In the genomic region with DNA sequence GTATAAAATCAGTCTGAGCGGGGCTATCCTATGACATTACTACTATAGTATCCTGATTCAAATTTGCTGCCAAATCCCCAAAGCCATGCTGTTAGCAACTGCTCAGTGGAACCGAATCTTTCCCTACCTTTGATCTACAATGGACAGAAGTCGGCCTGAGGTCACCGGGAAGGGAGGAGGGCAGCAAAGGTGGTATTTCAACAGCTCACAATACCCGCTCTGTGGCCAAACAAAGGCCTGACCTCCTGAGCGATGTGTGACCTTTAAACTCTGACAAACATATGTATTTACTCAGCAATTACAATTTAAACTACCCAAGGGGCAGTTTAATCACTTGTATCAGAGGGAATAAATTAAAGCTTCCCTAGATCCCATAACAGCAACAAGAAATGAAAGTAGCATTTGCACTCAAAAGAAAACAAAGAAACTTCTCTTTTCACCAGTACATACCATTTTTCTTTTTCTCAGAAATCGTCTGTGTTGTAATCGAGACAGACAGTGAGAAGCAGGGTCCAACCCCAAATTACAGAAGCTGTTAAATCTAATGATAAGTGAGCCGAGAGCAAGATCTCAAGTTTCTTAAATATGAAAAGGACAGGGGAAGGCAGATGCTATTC, we compare ENCODE assay signal across 14 cellular contexts. TPM values are rescaled to one million over a fixed set of nuclear protein-coding genes. Genes with fewer than 3 reads are reported as not detected.
DNase-seq lines count a peak whose midpoint lies in the region; ATAC-seq, FAIRE-seq and TF ChIP-seq lines count a peak whose summit lies in the region.
"Had no signal": no experiment of that assay in that cellular context is flagged by ENCODE, and none has a peak within 500 bp of the region (broad histone marks: within the 10 kb centered on the region; RNA-seq: fewer than 3 reads in every experiment).

No MANE protein-coding gene starts in this region.

- 0% methylated on average over 9 of the region's 9 CpGs for WGBS in HepG2 (ENCODE audit: low lambda C conversion rate)

- H3K9me2 ChIP-seq in PC-9 (ENCODE audit: insufficient read depth) = no peaks in the 10 kb centered on the region

- intact Hi-C loops in PC-9 (cut with micrococcal nuclease; ENCODE audit: unreplicated experiment) = loop anchor here (2.0 to 5.0 kb wide), 2 partner anchors 75 to 173 kb away; no protein-coding TSS in a partner anchor
- intact Hi-C loops in HepG2 (cut with micrococcal nuclease; ENCODE audit: unreplicated experiment) = loop anchor here (1.0 to 2.0 kb wide), 2 partner anchors 76 to 171 kb away; no protein-coding TSS in a partner anchor

- no peak for ATAC-seq in activated CD8-positive, alpha-beta memory T cell treated with anti-CD3 and anti-CD28 coated beads, Interleukin-2, amount 10 ng/mL, durations not matched to agents 7 days and 5 days
- peak; percentile 96 for ATAC-seq in HepG2
- ATAC-seq: gastroesophageal sphincter had no signal

- TF ChIP-seq CTCF in PC-9 (conservative IDR thresholded peaks at IDR 0.05) = no peak
- no peak for TF ChIP-seq CTCF in HepG2 (CRISPR knock-in tag; IDR thresholded peaks at IDR 0.05)
- TF ChIP-seq CTCF in mesothelial cell of epicardium (IDR thresholded peaks at IDR 0.05; ENCODE audit: unreplicated experiment) = no peak

- H3K27ac Mint-ChIP-seq in activated CD8-positive, alpha-beta memory T cell treated with anti-CD3 and anti-CD28 coated beads, Interleukin-2, amount 10 ng/mL, durations not matched to agents 7 days and 5 days = no peak overlapping the region
- H3K27ac Mint-ChIP-seq in mesothelial cell of epicardium = no peak overlapping the region
- H3K27ac Mint-ChIP-seq: IgD-negative memory B cell; stimulated activated memory B cell treated with anti-CD40 and anti-IgM and Interleukin-4, amounts not matched to agents 10 μg/mL and 1 μg/mL and 100 μg/mL, for 72 hours had no signal

- no peaks in the 10 kb centered on the region for H3K79me2 ChIP-seq in PC-9 (ENCODE audit: low read depth)
- no peaks in the 10 kb centered on the region for H3K79me2 ChIP-seq in HepG2 (ENCODE audit: insufficient read depth, low read length)

- TF ChIP-seq EP300 in HepG2 (IDR thresholded peaks at IDR 0.05; ENCODE audit: low read depth in 2 of 2, low read length in 2 of 2) (peak; percentile 78 to 96), HepG2 (CRISPR knock-in tag; IDR thresholded peaks at IDR 0.05; ENCODE audit: borderline replicate concordance) (peak; percentile 92)

- FAIRE-seq in HepG2 (lab: Jason Lieb, UNC) = peak; percentile 99

- H3K36me3 Mint-ChIP-seq in activated CD8-positive, alpha-beta memory T cell treated with anti-CD3 and anti-CD28 coated beads, Interleukin-2, amount 10 ng/mL, durations not matched to agents 7 days and 5 days = no peaks in the 10 kb centered on the region
- no peaks in the 10 kb centered on the region for H3K36me3 Mint-ChIP-seq in mesothelial cell of epicardium
- H3K36me3 Mint-ChIP-seq: IgD-negative memory B cell; stimulated activated memory B cell treated with anti-CD40 and anti-IgM and Interleukin-4, amounts not matched to agents 10 μg/mL and 1 μg/mL and 100 μg/mL, for 72 hours had no signal

- no peaks in the 10 kb centered on the region for H3K27me3 Mint-ChIP-seq in activated CD8-positive, alpha-beta memory T cell treated with anti-CD3 and anti-CD28 coated beads, Interleukin-2, amount 10 ng/mL, durations not matched to agents 7 days and 5 days
- peaks cover 27% of the 10 kb centered on the region for H3K27me3 Mint-ChIP-seq in mesothelial cell of epicardium (ENCODE audit: low read depth)

- H3K9me3 Mint-ChIP-seq in activated CD8-positive, alpha-beta memory T cell treated with anti-CD3 and anti-CD28 coated beads, Interleukin-2, amount 10 ng/mL, durations not matched to agents 7 days and 5 days (ENCODE audit: low read depth) = no peaks in the 10 kb centered on the region
- H3K9me3 Mint-ChIP-seq in mesothelial cell of epicardium = no peaks in the 10 kb centered on the region
- H3K9me3 Mint-ChIP-seq: stimulated activated memory B cell treated with anti-CD40 and anti-IgM and Interleukin-4, amounts not matched to agents 10 μg/mL and 1 μg/mL and 100 μg/mL, for 72 hours had no signal

- peaks cover 8% of the 10 kb centered on the region for H3K4me1 ChIP-seq in PC-9 (replicated peaks; ENCODE audit: insufficient read depth)
- peaks cover 52% of the 10 kb centered on the region for H3K4me1 ChIP-seq in HepG2 (ENCODE audit: insufficient read depth, low read length)

- no peak for TF ChIP-seq POLR2A in HepG2 (IDR thresholded peaks at IDR 0.05; ENCODE audit: insufficient read depth in 1 of 2, low read depth in 2 of 2, low read length in 2 of 2)

- no peak for TF ChIP-seq RAD21 in HepG2 (CRISPR knock-in tag; IDR thresholded peaks at IDR 0.05)

- DNase-seq in activated CD8-positive, alpha-beta memory T cell treated with anti-CD3 and anti-CD28 coated beads, Interleukin-2, amount 50 U/mL, for 48 hours = peak; percentile 33
- DNase-seq in activated CD8-positive, alpha-beta memory T cell treated with anti-CD3 and anti-CD28 coated beads, Interleukin-2, amount 10 ng/mL, durations not matched to agents 7 days and 5 days = no peak
- DNase-seq in PC-9 (no peak), HepG2 (ENCODE audit: low spot score) (peak; percentile 98), caudate nucleus (lab: John Stamatoyannopoulos, UW) (no peak), NCI-H1930 (lab: John Stamatoyannopoulos, UW) (no peak), epidermal melanocyte (ENCODE audit: insufficient read length, low spot score) (no peak), mesothelial cell of epicardium (ENCODE audit: low spot score in 2 of 2, unreplicated experiment in 2 of 2) (no peak)

- H3K36me3 ChIP-seq in PC-9 (ENCODE audit: low read depth) (no peaks in the 10 kb centered on the region), HepG2 (replicated peaks in 1 of 2; ENCODE audit: control insufficient read depth in 1 of 2, insufficient read depth in 2 of 2, low read length in 2 of 2) (no peaks in the 10 kb centered on the region)
- H3K36me3 ChIP-seq: gastroesophageal sphincter had no signal

- CTCF ChIA-PET in activated CD8-positive, alpha-beta memory T cell treated with anti-CD3 and anti-CD28 coated beads, Interleukin-2, amount 10 ng/mL, durations not matched to agents 7 days and 5 days (lab: Charles Lee) = interaction anchor here (0.9 to 3.6 kb wide), 23 partner anchors 9 to 213 kb away, joined by 3 to 58 read pairs (median 5); partner anchors contain the start of genes LYAR, TMEM128 and ZBTB49
- CTCF ChIA-PET in PC-9 (lab: Charles Lee) = interaction anchor here (0.7 kb wide), 2 partner anchors 72 to 1739 kb away, joined by 3 to 5 read pairs; no protein-coding TSS in a partner anchor
- CTCF ChIA-PET in HepG2 (lab: Yijun Ruan, JAX; ENCODE audit: low intra/inter-chr PET ratio, low total read pairs) = interaction anchor here (1.0 to 1.6 kb wide), 3 partner anchors 9 to 171 kb away, joined by 3 to 5 read pairs (median 5); no protein-coding TSS in a partner anchor

- BruUV-seq in PC-9 (replicated peaks; lab: Mats Ljungman, UMichigan) (no TSS peak), HepG2 (replicated peaks; lab: Mats Ljungman, UMichigan) (no TSS peak)

- POLR2A ChIA-PET in PC-9 (lab: Charles Lee; ENCODE audit: unreplicated experiment) = interaction anchor here (0.7 to 0.9 kb wide), 2 partner anchors 11 to 12 kb away, joined by 3 to 4 read pairs; partner anchors contain the start of gene TMEM128
- POLR2A ChIA-PET in HepG2 (lab: Yijun Ruan, JAX) = interaction anchor here (0.9 to 2.5 kb wide), 7 partner anchors 12 to 363 kb away, joined by 3 to 63 read pairs (median 4); partner anchors contain the start of genes LYAR, TMEM128 and ZBTB49

- H4K20me1 ChIP-seq in PC-9 (ENCODE audit: insufficient read depth) (no peaks in the 10 kb centered on the region), HepG2 (ENCODE audit: insufficient read depth, low read length) (no peaks in the 10 kb centered on the region)

- H3F3A ChIP-seq in PC-9 (ENCODE audit: insufficient read depth, low read depth) = peaks cover 5% of the 10 kb centered on the region; the same call in 1 of the 2 replicates

- H3K4me3 Mint-ChIP-seq in activated CD8-positive, alpha-beta memory T cell treated with anti-CD3 and anti-CD28 coated beads, Interleukin-2, amount 10 ng/mL, durations not matched to agents 7 days and 5 days = no peak overlapping the region
- H3K4me3 Mint-ChIP-seq in mesothelial cell of epicardium = no peak overlapping the region
- H3K4me3 Mint-ChIP-seq: IgD-negative memory B cell; stimulated activated memory B cell treated with anti-CD40 and anti-IgM and Interleukin-4, amounts not matched to agents 10 μg/mL and 1 μg/mL and 100 μg/mL, for 72 hours had no signal

- peaks cover 5% of the 10 kb centered on the region for H3K4me1 Mint-ChIP-seq in activated CD8-positive, alpha-beta memory T cell treated with anti-CD3 and anti-CD28 coated beads, Interleukin-2, amount 10 ng/mL, durations not matched to agents 7 days and 5 days
- H3K4me1 Mint-ChIP-seq in mesothelial cell of epicardium = no peaks in the 10 kb centered on the region
- H3K4me1 Mint-ChIP-seq: stimulated activated memory B cell treated with anti-CD40 and anti-IgM and Interleukin-4, amounts not matched to agents 10 μg/mL and 1 μg/mL and 100 μg/mL, for 72 hours had no signal

- H3K27me3 ChIP-seq in PC-9 (ENCODE audit: insufficient read depth, low read depth) = peaks cover 9% of the 10 kb centered on the region; the same call in 1 of the 2 replicates
- H3K27me3 ChIP-seq in HepG2 (ENCODE audit: control insufficient read depth in 1 of 2, insufficient read depth in 2 of 2, low read length in 2 of 2) = no peaks in the 10 kb centered on the region

- H3K9ac ChIP-seq in HepG2 (ENCODE audit: insufficient read depth, low read depth, low read length) = peak overlapping the region; percentile 68

- in situ Hi-C loops in HepG2 (cut with HindIII; ENCODE audit: extremely low pct_ligation_motif_present, low pct_unique_long_range_greater_than_20kb) = loop anchor here (5.0 kb wide), 2 partner anchors 33 to 78 kb away; partner anchors contain the start of genes LYAR and ZBTB49

- H3K4me2 ChIP-seq in PC-9 (peak overlapping the region; percentile 61), HepG2 (ENCODE audit: low read depth, low read length) (peak overlapping the region; percentile 84)
- H3K4me2 ChIP-seq: smooth muscle cell had no signal

- H2AFZ ChIP-seq in PC-9 (0 out of 2 replicates have a peak overlapping the region, but pooled peaks have one; percentile 16), HepG2 (ENCODE audit: low read length) (no peak overlapping the region)

- H3K9me3 ChIP-seq in PC-9 (ENCODE audit: insufficient read depth, low read depth) = no peaks in the 10 kb centered on the region
- H3K9me3 ChIP-seq in HepG2 (ENCODE audit: low read length) = no peaks in the 10 kb centered on the region
- H3K9me3 ChIP-seq: gastroesophageal sphincter had no signal

- H3K4me3 ChIP-seq in PC-9 = peak overlapping the region; percentile 18; the same call in 1 of the 2 replicates
- peak overlapping the region; percentile 38 to 60 (median 56); a peak in 5 of 6 replicates for H3K4me3 ChIP-seq in HepG2 (replicated peaks in 1 of 3; ENCODE audit: insufficient read depth in 1 of 3, low read depth in 2 of 3, low read length in 3 of 3)
- H3K4me3 ChIP-seq: gastroesophageal sphincter, smooth muscle cell had no signal

- no peak overlapping the region for H3K27ac ChIP-seq in PC-9
- peak overlapping the region; percentile 94 for H3K27ac ChIP-seq in HepG2 (ENCODE audit: extremely low read length, insufficient read depth, low read length)
- H3K27ac ChIP-seq in caudate nucleus (ENCODE audit: low read depth, low read length) = no peak overlapping the region
- H3K27ac ChIP-seq: gastroesophageal sphincter had no signal

RNA-seq across cellular contexts. Expression of gene TMEM128, which starts 11.6 kb away (rescaled TPM):
- 10 to 100 TPM; 12.4 to 14.1 TPM for total RNA-seq in activated CD8-positive, alpha-beta memory T cell treated with anti-CD3 and anti-CD28 coated beads, Interleukin-2, amount 10 ng/mL, durations not matched to agents 7 days and 5 days
- 18.1 and 21.4 TPM in 2 replicates for total RNA-seq in PC-9 (2021)
- 17.2 and 19.4 TPM in 2 replicates for total RNA-seq in HepG2 (2016; rRNA removed; fragmentation: Illumina TruSeq; extraction: Trizol)
- 9.8 and 10.1 TPM in 2 replicates for total RNA-seq in HepG2 (2016; cell fraction: cytosol; rRNA removed; fragmentation: Illumina TruSeq; extraction: Trizol; ENCODE audit: low read depth)
- 16.7 and 18.6 TPM in 2 replicates for total RNA-seq in HepG2 (2016; cell fraction: insoluble cytoplasmic fraction; rRNA removed; fragmentation: Illumina TruSeq; extraction: Trizol)
- total RNA-seq in HepG2 (2016; cell fraction: membrane; rRNA removed; fragmentation: Illumina TruSeq; extraction: Trizol) = 15.0 and 15.4 TPM in 2 replicates
- total RNA-seq in HepG2 (2016; cell fraction: nucleus; rRNA removed; fragmentation: Illumina TruSeq; extraction: Trizol) = 13.7 and 15.4 TPM in 2 replicates
- 21.4 and 27.9 TPM in 2 replicates for polyA plus RNA-seq in HepG2 (2011; rRNA removed)
- polyA plus RNA-seq in HepG2 (2011; cell fraction: cytosol; rRNA removed) = 18.0 and 29.0 TPM in 2 replicates
- polyA plus RNA-seq in HepG2 (2011; cell fraction: nucleus; rRNA removed) = 4.7 and 7.0 TPM in 2 replicates
- 17.8 and 20.1 TPM in 2 replicates for polyA plus RNA-seq in HepG2 (2012)
- polyA plus RNA-seq in HepG2 (2016; cell fraction: cytosol; fragmentation: Illumina TruSeq; extraction: Trizol; ENCODE audit: low read depth) = 6.2 and 7.0 TPM in 2 replicates
- polyA plus RNA-seq in HepG2 (2016; cell fraction: insoluble cytoplasmic fraction; fragmentation: Illumina TruSeq; extraction: Trizol; ENCODE audit: low read depth) = 18.8 and 21.9 TPM in 2 replicates
- polyA plus RNA-seq in HepG2 (2016; cell fraction: membrane; fragmentation: Illumina TruSeq; extraction: Trizol; ENCODE audit: low read depth) = 13.4 and 15.1 TPM in 2 replicates
- 26.7 and 32.3 TPM in 2 replicates for polyA plus RNA-seq in HepG2 (2016; cell fraction: nucleus; fragmentation: Illumina TruSeq; extraction: Trizol; ENCODE audit: insufficient read depth, low read depth)
- polyA minus RNA-seq in HepG2 (2011; rRNA and poly(A)+ RNA removed; ENCODE audit: low replicate concordance) = 2.7 and 11.0 TPM in 2 replicates
- 9.2 and 9.3 TPM in 2 replicates for polyA minus RNA-seq in HepG2 (2011; cell fraction: cytosol; rRNA and poly(A)+ RNA removed)
- 7.1 and 8.7 TPM in 2 replicates for polyA minus RNA-seq in HepG2 (2011; cell fraction: nucleus; rRNA and poly(A)+ RNA removed)
- 25.0 to 31.7 TPM (median 25.6 TPM) in 3 replicates for total RNA-seq in mesothelial cell of epicardium

RNA-seq across cellular contexts. Expression of gene LYAR, which starts 30.4 kb away (rescaled TPM):
- total RNA-seq in activated CD8-positive, alpha-beta memory T cell treated with anti-CD3 and anti-CD28 coated beads, Interleukin-2, amount 10 ng/mL, durations not matched to agents 7 days and 5 days = 10 to 100 TPM; 47.0 to 49.9 TPM
- total RNA-seq in PC-9 (2021) (10.2 and 15.7 TPM in 2 replicates), HepG2 (2016; rRNA removed; fragmentation: Illumina TruSeq; extraction: Trizol) (94.2 and 132 TPM in 2 replicates), mesothelial cell of epicardium (12.6 to 13.2 TPM (median 12.8 TPM) in 3 replicates)
- total RNA-seq in HepG2 (2016; cell fraction: cytosol; rRNA removed; fragmentation: Illumina TruSeq; extraction: Trizol; ENCODE audit: low read depth) = 28.5 and 31.5 TPM in 2 replicates
- total RNA-seq in HepG2 (2016; cell fraction: insoluble cytoplasmic fraction; rRNA removed; fragmentation: Illumina TruSeq; extraction: Trizol) = 97.0 and 128 TPM in 2 replicates
- 48.0 and 54.1 TPM in 2 replicates for total RNA-seq in HepG2 (2016; cell fraction: membrane; rRNA removed; fragmentation: Illumina TruSeq; extraction: Trizol)
- 40.3 and 43.2 TPM in 2 replicates for total RNA-seq in HepG2 (2016; cell fraction: nucleus; rRNA removed; fragmentation: Illumina TruSeq; extraction: Trizol)
- 6.0 and 7.8 TPM in 2 replicates for polyA plus RNA-seq in HepG2 (2011; rRNA removed)
- 3.6 and 4.9 TPM in 2 replicates for polyA plus RNA-seq in HepG2 (2011; cell fraction: cytosol; rRNA removed)
- 2.2 and 3.6 TPM in 2 replicates for polyA plus RNA-seq in HepG2 (2011; cell fraction: nucleus; rRNA removed)
- polyA plus RNA-seq in HepG2 (2012) = 26.2 and 31.0 TPM in 2 replicates
- polyA plus RNA-seq in HepG2 (2016; cell fraction: cytosol; fragmentation: Illumina TruSeq; extraction: Trizol; ENCODE audit: low read depth) = 18.8 and 28.8 TPM in 2 replicates
- polyA plus RNA-seq in HepG2 (2016; cell fraction: insoluble cytoplasmic fraction; fragmentation: Illumina TruSeq; extraction: Trizol; ENCODE audit: low read depth) = 142 and 150 TPM in 2 replicates
- polyA plus RNA-seq in HepG2 (2016; cell fraction: membrane; fragmentation: Illumina TruSeq; extraction: Trizol; ENCODE audit: low read depth) = 30.5 and 41.3 TPM in 2 replicates
- polyA plus RNA-seq in HepG2 (2016; cell fraction: nucleus; fragmentation: Illumina TruSeq; extraction: Trizol; ENCODE audit: insufficient read depth, low read depth) = 61.7 and 69.5 TPM in 2 replicates
- polyA minus RNA-seq in HepG2 (2011; rRNA and poly(A)+ RNA removed; ENCODE audit: low replicate concordance) = 0.76 and 3.3 TPM in 2 replicates
- 4.6 and 4.7 TPM in 2 replicates for polyA minus RNA-seq in HepG2 (2011; cell fraction: cytosol; rRNA and poly(A)+ RNA removed)
- 8.6 and 11.2 TPM in 2 replicates for polyA minus RNA-seq in HepG2 (2011; cell fraction: nucleus; rRNA and poly(A)+ RNA removed)

RNA-seq across cellular contexts. Expression of gene ZBTB49, which starts 30.5 kb away (rescaled TPM):
- total RNA-seq in activated CD8-positive, alpha-beta memory T cell treated with anti-CD3 and anti-CD28 coated beads, Interleukin-2, amount 10 ng/mL, durations not matched to agents 7 days and 5 days = 1 to 10 TPM; 4.8 to 8.1 TPM
- 4.6 and 5.3 TPM in 2 replicates for total RNA-seq in PC-9 (2021)
- total RNA-seq in HepG2 (2016; rRNA removed; fragmentation: Illumina TruSeq; extraction: Trizol) = 3.3 and 4.6 TPM in 2 replicates
- total RNA-seq in HepG2 (2016; cell fraction: cytosol; rRNA removed; fragmentation: Illumina TruSeq; extraction: Trizol; ENCODE audit: low read depth) = 1.4 and 1.6 TPM in 2 replicates
- total RNA-seq in HepG2 (2016; cell fraction: insoluble cytoplasmic fraction; rRNA removed; fragmentation: Illumina TruSeq; extraction: Trizol) = 2.5 and 3.5 TPM in 2 replicates
- total RNA-seq in HepG2 (2016; cell fraction: membrane; rRNA removed; fragmentation: Illumina TruSeq; extraction: Trizol) = 2.9 and 3.2 TPM in 2 replicates
- 5.5 and 8.4 TPM in 2 replicates for total RNA-seq in HepG2 (2016; cell fraction: nucleus; rRNA removed; fragmentation: Illumina TruSeq; extraction: Trizol)
- 3.7 and 4.3 TPM in 2 replicates for polyA plus RNA-seq in HepG2 (2011; rRNA removed)
- polyA plus RNA-seq in HepG2 (2011; cell fraction: cytosol; rRNA removed) = 1.7 and 2.0 TPM in 2 replicates
- polyA plus RNA-seq in HepG2 (2011; cell fraction: nucleus; rRNA removed) = 6.3 and 6.5 TPM in 2 replicates
- polyA plus RNA-seq in HepG2 (2012) = 2.2 and 2.3 TPM in 2 replicates
- 0.35 and 0.73 TPM in 2 replicates for polyA plus RNA-seq in HepG2 (2016; cell fraction: cytosol; fragmentation: Illumina TruSeq; extraction: Trizol; ENCODE audit: low read depth)
- 2.7 and 4.4 TPM in 2 replicates for polyA plus RNA-seq in HepG2 (2016; cell fraction: insoluble cytoplasmic fraction; fragmentation: Illumina TruSeq; extraction: Trizol; ENCODE audit: low read depth)
- polyA plus RNA-seq in HepG2 (2016; cell fraction: membrane; fragmentation: Illumina TruSeq; extraction: Trizol; ENCODE audit: low read depth) = 0.68 and 0.76 TPM in 2 replicates
- 7.6 and 8.7 TPM in 2 replicates for polyA plus RNA-seq in HepG2 (2016; cell fraction: nucleus; fragmentation: Illumina TruSeq; extraction: Trizol; ENCODE audit: insufficient read depth, low read depth)
- 5.5 and 7.9 TPM in 2 replicates for polyA minus RNA-seq in HepG2 (2011; rRNA and poly(A)+ RNA removed; ENCODE audit: low replicate concordance)
- 0.69 and 1.4 TPM in 2 replicates for polyA minus RNA-seq in HepG2 (2011; cell fraction: cytosol; rRNA and poly(A)+ RNA removed)
- polyA minus RNA-seq in HepG2 (2011; cell fraction: nucleus; rRNA and poly(A)+ RNA removed) = 5.2 and 8.7 TPM in 2 replicates
- total RNA-seq in mesothelial cell of epicardium = 8.4 to 9.5 TPM (median 8.6 TPM) in 3 replicates

RNA-seq across cellular contexts. Expression of gene OTOP1, which starts 32.9 kb away (rescaled TPM):
- not detected for total RNA-seq in activated CD8-positive, alpha-beta memory T cell treated with anti-CD3 and anti-CD28 coated beads, Interleukin-2, amount 10 ng/mL, durations not matched to agents 7 days and 5 days
- total RNA-seq in PC-9 (2021) = not detected in 2 replicates
- total RNA-seq in HepG2 (2016; rRNA removed; fragmentation: Illumina TruSeq; extraction: Trizol) = not detected in 2 replicates
- not detected in 2 replicates for total RNA-seq in HepG2 (2016; cell fraction: cytosol; rRNA removed; fragmentation: Illumina TruSeq; extraction: Trizol; ENCODE audit: low read depth)
- not detected in 2 replicates for total RNA-seq in HepG2 (2016; cell fraction: insoluble cytoplasmic fraction; rRNA removed; fragmentation: Illumina TruSeq; extraction: Trizol)
- not detected in 2 replicates for total RNA-seq in HepG2 (2016; cell fraction: membrane; rRNA removed; fragmentation: Illumina TruSeq; extraction: Trizol)
- not detected in 2 replicates for total RNA-seq in HepG2 (2016; cell fraction: nucleus; rRNA removed; fragmentation: Illumina TruSeq; extraction: Trizol)
- not detected in 2 replicates for polyA plus RNA-seq in HepG2 (2011; rRNA removed)
- not detected in 2 replicates for polyA plus RNA-seq in HepG2 (2011; cell fraction: cytosol; rRNA removed)
- polyA plus RNA-seq in HepG2 (2011; cell fraction: nucleus; rRNA removed) = not detected in 2 replicates
- polyA plus RNA-seq in HepG2 (2012) = not detected in 2 replicates
- not detected in 2 replicates for polyA plus RNA-seq in HepG2 (2016; cell fraction: cytosol; fragmentation: Illumina TruSeq; extraction: Trizol; ENCODE audit: low read depth)
- polyA plus RNA-seq in HepG2 (2016; cell fraction: insoluble cytoplasmic fraction; fragmentation: Illumina TruSeq; extraction: Trizol; ENCODE audit: low read depth) = not detected in 2 replicates
- not detected in 2 replicates for polyA plus RNA-seq in HepG2 (2016; cell fraction: membrane; fragmentation: Illumina TruSeq; extraction: Trizol; ENCODE audit: low read depth)
- polyA plus RNA-seq in HepG2 (2016; cell fraction: nucleus; fragmentation: Illumina TruSeq; extraction: Trizol; ENCODE audit: insufficient read depth, low read depth) = not detected in 2 replicates
- polyA minus RNA-seq in HepG2 (2011; rRNA and poly(A)+ RNA removed; ENCODE audit: low replicate concordance) = not detected in 2 replicates
- not detected in 2 replicates for polyA minus RNA-seq in HepG2 (2011; cell fraction: cytosol; rRNA and poly(A)+ RNA removed)
- polyA minus RNA-seq in HepG2 (2011; cell fraction: nucleus; rRNA and poly(A)+ RNA removed) = not detected in 2 replicates
- not detected in 3 replicates for total RNA-seq in mesothelial cell of epicardium
- total RNA-seq: gastroesophageal sphincter, omental fat pad, smooth muscle cell had no signal
- polyA plus RNA-seq: AG04450, IgD-negative memory B cell, smooth muscle cell had no signal

Comparison
In these comparisons a context has a peak if more than half of its experiments do, and no peak if none do; other contexts are left out.
1. DNase-seq: peak in activated CD8-positive, alpha-beta memory T cell treated with anti-CD3 and anti-CD28 coated beads, Interleukin-2, amount 50 U/mL, for 48 hours (single experiment) and HepG2 (single experiment); none in activated CD8-positive, alpha-beta memory T cell treated with anti-CD3 and anti-CD28 coated beads, Interleukin-2, amount 10 ng/mL, durations not matched to agents 7 days and 5 days (single experiment), PC-9 (0 of 2), caudate nucleus (0 of 61), NCI-H1930 (0 of 2), epidermal melanocyte (single experiment) and mesothelial cell of epicardium (0 of 2).